In the genomic region with DNA sequence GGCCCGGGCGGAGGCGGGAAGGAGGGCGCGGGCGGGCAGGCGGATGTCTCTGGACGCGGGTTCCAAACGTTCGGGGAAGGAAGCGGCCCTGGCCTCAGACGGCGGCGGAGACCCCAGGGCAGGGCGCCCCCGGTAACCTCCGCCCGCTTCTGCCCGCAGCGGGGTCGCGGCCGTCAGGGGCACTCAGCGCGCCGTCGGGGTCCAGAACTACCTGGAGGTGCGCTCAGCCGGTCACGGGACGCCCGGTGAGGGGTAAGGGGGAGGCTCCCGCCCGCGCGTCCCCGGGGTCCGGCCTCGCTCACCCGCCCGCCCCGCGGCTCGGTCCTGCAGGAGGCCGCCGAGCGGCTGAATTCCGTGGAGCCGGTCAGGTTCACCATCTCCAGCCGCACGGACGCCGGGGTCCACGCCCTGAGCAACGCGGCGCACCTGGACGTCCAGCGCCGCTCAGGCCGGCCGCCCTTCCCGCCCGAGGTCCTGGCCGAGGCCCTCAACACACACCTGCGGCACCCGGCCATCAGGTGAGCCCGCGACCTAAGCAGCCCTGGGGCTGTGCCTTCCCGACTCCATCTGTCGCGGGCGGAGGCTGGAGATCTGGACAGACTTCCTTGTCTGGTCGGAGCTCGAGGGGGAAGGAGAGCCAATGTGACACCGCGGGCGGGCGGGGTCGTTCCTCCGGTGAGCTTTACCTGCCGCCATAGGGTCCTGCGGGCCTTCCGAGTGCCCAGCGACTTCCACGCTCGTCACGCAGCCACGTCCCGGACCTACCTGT, we compare ENCODE assay signal across 8 cellular contexts. TPM values are rescaled to one million over a fixed set of nuclear protein-coding genes. Genes with fewer than 3 reads are reported as not detected.
DNase-seq lines count a peak whose midpoint lies in the region; ATAC-seq and TF ChIP-seq lines count a peak whose summit lies in the region.

No MANE protein-coding gene starts in this region.

- peak overlapping the region; percentile 70 for H3K27ac Mint-ChIP-seq in T-helper 1 cell treated with Interleukin-12 subunit alpha and Interleukin-12 subunit beta and Interleukin-4 antibody, amounts not matched to agents 30 μg/mL and 1 μg/mL, for 36 hours
- peak overlapping the region; percentile 79 for H3K27ac Mint-ChIP-seq in activated naive CD8-positive, alpha-beta T cell treated with anti-CD3 and anti-CD28 coated beads for 36 hours

- H3K9me3 ChIP-seq in iPS-15b (ENCODE audit: control insufficient read depth, insufficient read depth, low read length) (no peaks in the 10 kb centered on the region), spleen (no peaks in the 10 kb centered on the region)

- H3K4me3 ChIP-seq in iPS-15b (ENCODE audit: low read depth, low read length) (peak overlapping the region; percentile 68), spleen (peak overlapping the region; percentile 82 to 97 (median 86))

- H3K9me3 Mint-ChIP-seq in T-helper 1 cell treated with Interleukin-12 subunit alpha and Interleukin-12 subunit beta and Interleukin-4 antibody, amounts not matched to agents 30 μg/mL and 1 μg/mL, for 36 hours: no peaks in the 10 kb centered on the region
- H3K9me3 Mint-ChIP-seq in activated naive CD8-positive, alpha-beta T cell treated with anti-CD3 and anti-CD28 coated beads for 36 hours: no peaks in the 10 kb centered on the region

- ATAC-seq in HG03457 (IDR thresholded peaks at IDR 0.05; ENCODE audit: unreplicated experiment): peak; percentile 5
- ATAC-seq in GM21576 (IDR thresholded peaks at IDR 0.05; ENCODE audit: unreplicated experiment): no peak

- H3K4me1 Mint-ChIP-seq in T-helper 1 cell treated with Interleukin-12 subunit alpha and Interleukin-12 subunit beta and Interleukin-4 antibody, amounts not matched to agents 30 μg/mL and 1 μg/mL, for 36 hours (ENCODE audit: low read depth): peaks cover 14% of the 10 kb centered on the region
- peaks cover 21% of the 10 kb centered on the region for H3K4me1 Mint-ChIP-seq in activated naive CD8-positive, alpha-beta T cell treated with anti-CD3 and anti-CD28 coated beads for 36 hours

- H3K27me3 ChIP-seq in iPS-15b (ENCODE audit: control insufficient read depth, insufficient read depth, low read length): no peaks in the 10 kb centered on the region
- no peaks in the 10 kb centered on the region for H3K27me3 ChIP-seq in spleen (replicated peaks in 1 of 7)

- H3K27ac ChIP-seq in spleen: peak overlapping the region; percentile 68 to 99 (median 97)

- no peak for TF ChIP-seq POLR2A in spleen (IDR thresholded peaks at IDR 0.05)

- peak overlapping the region; percentile 81 for H3K4me3 Mint-ChIP-seq in T-helper 1 cell treated with Interleukin-12 subunit alpha and Interleukin-12 subunit beta and Interleukin-4 antibody, amounts not matched to agents 30 μg/mL and 1 μg/mL, for 36 hours
- H3K4me3 Mint-ChIP-seq in activated naive CD8-positive, alpha-beta T cell treated with anti-CD3 and anti-CD28 coated beads for 36 hours: peak overlapping the region; percentile 82

- H3K27me3 Mint-ChIP-seq in T-helper 1 cell treated with Interleukin-12 subunit alpha and Interleukin-12 subunit beta and Interleukin-4 antibody, amounts not matched to agents 30 μg/mL and 1 μg/mL, for 36 hours (ENCODE audit: low read depth): no peaks in the 10 kb centered on the region
- no peaks in the 10 kb centered on the region for H3K27me3 Mint-ChIP-seq in activated naive CD8-positive, alpha-beta T cell treated with anti-CD3 and anti-CD28 coated beads for 36 hours

- H3K36me3 Mint-ChIP-seq in T-helper 1 cell treated with Interleukin-12 subunit alpha and Interleukin-12 subunit beta and Interleukin-4 antibody, amounts not matched to agents 30 μg/mL and 1 μg/mL, for 36 hours (ENCODE audit: low read depth): peaks cover 5% of the 10 kb centered on the region
- no peaks in the 10 kb centered on the region for H3K36me3 Mint-ChIP-seq in activated naive CD8-positive, alpha-beta T cell treated with anti-CD3 and anti-CD28 coated beads for 36 hours

- intact Hi-C loops in spleen (cut with DNase I; ENCODE audit: low total_unique reads): no loop called here

- 5 to 8% (median 6%) methylated on average over 52 to 91 of the region's 91 CpGs for WGBS in spleen, 5 donors

- H3K4me1 ChIP-seq in iPS-15b (ENCODE audit: control insufficient read depth, insufficient read depth, low read length): peaks cover 7% of the 10 kb centered on the region
- H3K4me1 ChIP-seq in spleen: peaks cover 40 to 62% (median 50%) of the 10 kb centered on the region in 6 donors

- TF ChIP-seq CTCF in spleen (IDR thresholded peaks at IDR 0.05 in 8 of 11, conservative IDR thresholded peaks at IDR 0.05 in 3 of 11): no peak

- peak overlapping the region; percentile 70 for H3K9ac ChIP-seq in iPS-15b (ENCODE audit: low read depth, low read length)

- DNase-seq in T-helper 1 cell: no peak
- no peak for DNase-seq in activated naive CD8-positive, alpha-beta T cell treated with anti-CD3 and anti-CD28 coated beads for 36 hours
- DNase-seq in spleen: no peak
- no peak for DNase-seq in HCEC 1CT

- peaks cover 44% of the 10 kb centered on the region for H3K36me3 ChIP-seq in iPS-15b (ENCODE audit: control insufficient read depth, insufficient read depth, low read length)
- H3K36me3 ChIP-seq in spleen: peaks cover 0 to 44% (median 33%) of the 10 kb centered on the region in 6 donors

RNA-seq across cellular contexts. Expression of gene PUSL1, which starts 0.5 kb away (rescaled TPM):
- 10 to 100 TPM; 29.6 to 30.0 TPM for total RNA-seq in activated naive CD8-positive, alpha-beta T cell treated with anti-CD3 and anti-CD28 coated beads for 36 hours
- 10 to 100 TPM; 11.4 to 22.9 (median 13.9) TPM for total RNA-seq in spleen
- 10 to 100 TPM in 2 of 3 donors, 1 to 10 TPM in 1; 9.8 to 17.8 (median 10.5) TPM for polyA plus RNA-seq in spleen

RNA-seq across cellular contexts. Expression of gene ACAP3, which starts 1.2 kb away (rescaled TPM):
- total RNA-seq in activated naive CD8-positive, alpha-beta T cell treated with anti-CD3 and anti-CD28 coated beads for 36 hours: 10 to 100 TPM; 26.6 to 28.4 TPM
- total RNA-seq in spleen: 10 to 100 TPM; 33.0 to 62.3 (median 41.7) TPM
- 10 to 100 TPM; 12.6 to 89.7 (median 32.6) TPM for polyA plus RNA-seq in spleen

RNA-seq across cellular contexts. Expression of gene INTS11, which starts 15.5 kb away (rescaled TPM):
- 100 to 1,000 TPM; 111 to 113 TPM for total RNA-seq in activated naive CD8-positive, alpha-beta T cell treated with anti-CD3 and anti-CD28 coated beads for 36 hours
- total RNA-seq in spleen: 100 to 1,000 TPM in 4 of 7 donors, 10 to 100 TPM in 3; 89.2 to 114 (median 100) TPM
- polyA plus RNA-seq in spleen: 100 to 1,000 TPM; 106 to 203 (median 202) TPM

RNA-seq across cellular contexts. Expression of gene CPTP, which starts 15.7 kb away (rescaled TPM):
- 10 to 100 TPM; 12.2 to 13.7 TPM for total RNA-seq in activated naive CD8-positive, alpha-beta T cell treated with anti-CD3 and anti-CD28 coated beads for 36 hours
- 10 to 100 TPM; 16.9 to 42.1 (median 29.1) TPM for total RNA-seq in spleen
- polyA plus RNA-seq in spleen: 10 to 100 TPM in 2 of 3 donors, 1 to 10 TPM in 1; 7.5 to 24.9 (median 10.4) TPM

RNA-seq across cellular contexts. Expression of gene TAS1R3, which starts 22.1 kb away (rescaled TPM):
- total RNA-seq in activated naive CD8-positive, alpha-beta T cell treated with anti-CD3 and anti-CD28 coated beads for 36 hours: under 1 TPM; 0.06 to 0.20 TPM
- 1 to 10 TPM in 6 of 7 donors, under 1 TPM in 1; 0.77 to 5.9 (median 3.0) TPM for total RNA-seq in spleen
- 1 to 10 TPM in 1 of 3 donors, under 1 TPM in 2; 0.23 to 1.6 (median 0.37) TPM for polyA plus RNA-seq in spleen
